Comparison of ENCODE assay signal across 1 cellular context in the genomic region with DNA sequence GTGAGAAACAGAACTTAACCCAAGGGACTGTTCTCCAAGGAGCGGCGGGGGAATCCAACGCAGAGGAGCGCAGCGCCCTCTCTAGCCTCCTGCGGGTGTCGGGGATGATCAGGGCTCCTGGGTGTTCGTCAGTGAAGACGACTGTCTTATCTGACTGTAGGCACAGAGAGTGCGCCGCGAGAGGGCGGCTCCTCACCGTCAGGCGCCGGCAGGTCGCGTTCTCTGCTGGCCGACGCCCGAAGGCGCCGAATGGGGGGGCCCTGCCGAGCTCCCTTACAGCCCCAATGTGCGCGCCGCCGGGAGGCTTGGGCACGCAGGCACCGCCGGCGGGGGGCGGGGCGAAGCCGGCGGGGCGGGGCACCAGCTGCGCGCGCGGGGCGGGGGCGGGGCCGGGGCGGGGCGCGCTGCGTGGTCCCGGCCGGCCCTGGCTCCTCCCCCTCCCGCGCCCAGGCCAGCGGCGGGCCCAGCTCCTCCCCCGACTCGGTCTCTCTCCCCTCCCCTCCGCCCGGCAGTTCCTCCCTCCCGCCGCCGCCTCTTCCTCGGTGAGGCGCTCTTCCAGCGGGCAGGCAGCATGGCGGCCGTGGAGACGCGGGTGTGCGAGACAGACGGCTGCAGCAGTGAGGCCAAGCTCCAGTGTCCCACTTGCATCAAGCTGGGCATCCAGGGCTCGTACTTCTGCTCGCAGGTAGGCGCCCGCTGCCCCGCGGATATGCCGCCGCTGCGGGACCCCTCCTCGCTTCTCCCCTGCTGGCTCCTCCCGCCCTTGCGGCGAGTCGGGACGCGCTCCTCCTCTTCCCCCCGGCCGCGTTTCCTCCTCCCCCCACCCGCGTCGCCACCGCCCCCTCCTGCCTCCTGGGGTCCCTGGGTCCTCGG.
A peak's percentile ranks its signal among the peaks of the same experiment; 100 is the strongest.
TF ChIP-seq lines count a peak whose summit lies in the region.

METAP1 (plus strand) TSS at position 539 of the 873 bp plus-strand sequence; CDS start at position 572, 33 bp downstream.

TF ChIP-seq in HCT116, 20 proteins besides CTCF, POLR2A, EP300 and RAD21 (continued from another document):
- TF ChIP-seq, protein P1, sequence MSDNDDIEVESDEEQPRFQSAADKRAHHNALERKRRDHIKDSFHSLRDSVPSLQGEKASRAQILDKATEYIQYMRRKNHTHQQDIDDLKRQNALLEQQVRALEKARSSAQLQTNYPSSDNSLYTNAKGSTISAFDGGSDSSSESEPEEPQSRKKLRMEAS (IDR thresholded peaks at IDR 0.05) = peak; percentile 78
- TF ChIP-seq EZH2 (IDR thresholded peaks at IDR 0.05) (no peak), SP1 (IDR thresholded peaks at IDR 0.05; ENCODE audit: low read depth) (no peak)
